ENCODE assay signal across 1 cellular context in genomic region chr15:72117698-72118399, GRCh38.
TF ChIP-seq lines count a peak whose summit lies in the region.

Gene MYO9A, minus strand, starts transcription at chr15:72118150. Its CDS starts 71,587 bp downstream, at chr15:72046563.

TF ChIP-seq in A549, 52 proteins besides CTCF, POLR2A, EP300 and RAD21 (continued from another document):
- TF ChIP-seq CHD4 (IDR thresholded peaks at IDR 0.05; ENCODE audit: borderline replicate concordance), result no peak
- TF ChIP-seq HEYL (CRISPR knock-in tag; IDR thresholded peaks at IDR 0.05), result no peak
- TF ChIP-seq GATA3 (IDR thresholded peaks at IDR 0.05; ENCODE audit: borderline replicate concordance), result peak; percentile 55
- TF ChIP-seq JUNB (IDR thresholded peaks at IDR 0.05), result no peak
- peak; percentile 83; the same call in 1 of the 2 replicates for TF ChIP-seq NPAS2 (CRISPR knock-in tag; IDR thresholded peaks at IDR 0.05; ENCODE audit: borderline replicate concordance)
- TF ChIP-seq MYC (IDR thresholded peaks at IDR 0.05; ENCODE audit: borderline replicate concordance, low read length), result peak; percentile 93
- TF ChIP-seq CEBPB (IDR thresholded peaks at IDR 0.05), result peak; percentile 61 to 85; a peak in 3 of 4 replicates
TF ChIP-seq in A549: peak in this region for 15.
